In the genomic region with DNA sequence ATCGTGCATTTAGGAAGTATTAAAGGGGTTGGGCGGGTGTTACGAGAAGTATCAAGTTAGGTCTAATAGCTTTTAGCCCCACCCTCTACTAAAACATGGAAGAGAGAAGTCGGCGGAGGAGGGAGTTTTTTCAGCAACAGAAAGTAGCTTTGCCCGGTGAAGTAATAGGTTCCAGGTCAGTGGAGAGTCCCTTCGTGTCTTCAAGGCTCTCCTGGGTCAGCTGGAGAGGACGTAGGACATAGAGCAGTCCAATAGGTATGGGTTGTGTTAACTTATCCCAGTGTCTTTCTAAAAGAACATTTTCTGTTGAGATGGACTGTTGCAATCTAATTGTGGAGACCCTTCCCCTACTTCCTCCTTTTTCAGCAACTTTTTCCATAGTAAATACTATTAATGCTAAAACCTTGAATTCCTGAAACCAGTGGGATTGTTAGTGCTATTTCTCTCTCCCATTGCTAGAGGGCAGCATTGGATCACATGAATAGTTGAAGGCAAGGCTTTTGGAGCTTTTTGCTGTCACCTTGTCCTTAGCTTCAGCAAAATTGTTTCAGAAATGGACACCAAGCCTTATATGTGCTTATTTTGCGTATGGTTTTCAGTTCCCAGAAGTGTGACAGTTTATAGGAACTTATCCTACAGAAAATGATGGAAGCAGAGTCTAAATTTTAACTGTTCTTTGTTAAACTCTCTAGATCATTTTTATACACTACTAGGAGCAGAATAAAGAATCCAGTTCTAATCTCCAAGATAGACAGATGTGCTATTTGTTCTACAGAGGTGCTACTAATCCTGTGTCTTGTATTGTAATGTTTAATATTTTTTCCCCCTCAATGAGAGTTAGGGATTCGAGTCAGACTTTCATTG, we compare ENCODE assay signal across 8 cellular contexts. TPM values are rescaled to one million over a fixed set of nuclear protein-coding genes. Genes with fewer than 3 reads are reported as not detected.
A peak's percentile ranks its signal among the peaks of the same experiment; 100 is the strongest.
DNase-seq lines count a peak whose midpoint lies in the region; ATAC-seq, FAIRE-seq and TF ChIP-seq lines count a peak whose summit lies in the region.

No MANE protein-coding gene starts in this region.

- TF ChIP-seq CTCF in breast epithelium (IDR thresholded peaks at IDR 0.05): peak in 2 of 3 donors; percentile 21 to 50
- peak; percentile 50 for TF ChIP-seq CTCF in lower lobe of right lung (IDR thresholded peaks at IDR 0.05)

- H3K36me3 Mint-ChIP-seq in stimulated activated effector memory CD8-positive, alpha-beta T cell treated with anti-CD3 and anti-CD28 coated beads, Interleukin-12 subunit alpha, Interleukin-12 subunit beta, amount 100 ng/mL, for 72 hours: peaks cover 41% of the 10 kb centered on the region

- intact Hi-C loops in breast epithelium (cut with DNase I; ENCODE audit: low total_unique reads): no loop called here
- intact Hi-C loops in lower lobe of right lung (cut with DNase I): no loop called here

- H3K4me1 Mint-ChIP-seq in stimulated activated effector memory CD8-positive, alpha-beta T cell treated with anti-CD3 and anti-CD28 coated beads, Interleukin-12 subunit alpha, Interleukin-12 subunit beta, amount 100 ng/mL, for 72 hours: no peaks in the 10 kb centered on the region

- H3K4me1 ChIP-seq in breast epithelium (no peaks in the 10 kb centered on the region), lower lobe of right lung (no peaks in the 10 kb centered on the region)

- DNase-seq in Ammon's horn (ENCODE audit: low spot score) (peak; percentile 79), GM19239 (ENCODE audit: insufficient read length, low spot score) (no peak), NCI-H460 (ENCODE audit: extremely low read depth, low read depth) (peak; percentile 66), breast epithelium (ENCODE audit: low spot score in 2 of 2) (no peak), lower lobe of right lung (no peak)
- DNase-seq in stimulated activated effector memory CD8-positive, alpha-beta T cell treated with anti-CD3 and anti-CD28 coated beads, Interleukin-12 subunit alpha, Interleukin-12 subunit beta, amount 100 ng/mL, for 72 hours (ENCODE audit: low spot score in 2 of 2): no peak
- no peak for DNase-seq in activated CD4-positive, alpha-beta T cell treated with anti-CD3 and anti-CD28 coated beads for 48 hours

- H3K27me3 ChIP-seq in breast epithelium (no peaks in the 10 kb centered on the region), lower lobe of right lung (ENCODE audit: low read depth) (no peaks in the 10 kb centered on the region)

- ATAC-seq in lower lobe of right lung: peak in 1 of 2 donors; percentile 36
- ATAC-seq in HG03460 (IDR thresholded peaks at IDR 0.05; ENCODE audit: unreplicated experiment): no peak
- no peak for ATAC-seq in stimulated activated effector memory CD8-positive, alpha-beta T cell treated with anti-CD3 and anti-CD28 coated beads, Interleukin-12 subunit alpha, Interleukin-12 subunit beta, amount 100 ng/mL, for 72 hours

- no peaks in the 10 kb centered on the region for H3K9me3 Mint-ChIP-seq in stimulated activated effector memory CD8-positive, alpha-beta T cell treated with anti-CD3 and anti-CD28 coated beads, Interleukin-12 subunit alpha, Interleukin-12 subunit beta, amount 100 ng/mL, for 72 hours

- H3K27ac ChIP-seq in breast epithelium (no peak overlapping the region), lower lobe of right lung (no peak overlapping the region)

- no peaks in the 10 kb centered on the region for H3K36me3 ChIP-seq in breast epithelium
- peaks cover 32% of the 10 kb centered on the region for H3K36me3 ChIP-seq in lower lobe of right lung

- H3K27ac Mint-ChIP-seq in stimulated activated effector memory CD8-positive, alpha-beta T cell treated with anti-CD3 and anti-CD28 coated beads, Interleukin-12 subunit alpha, Interleukin-12 subunit beta, amount 100 ng/mL, for 72 hours: no peak overlapping the region

- FAIRE-seq in GM19239 (lab: Jason Lieb, UNC): peak; percentile 70

- H3K4me3 ChIP-seq in breast epithelium (no peak overlapping the region), lower lobe of right lung (no peak overlapping the region)

- H3K4me3 Mint-ChIP-seq in stimulated activated effector memory CD8-positive, alpha-beta T cell treated with anti-CD3 and anti-CD28 coated beads, Interleukin-12 subunit alpha, Interleukin-12 subunit beta, amount 100 ng/mL, for 72 hours: no peak overlapping the region

- no peaks in the 10 kb centered on the region for H3K9me3 ChIP-seq in breast epithelium
- H3K9me3 ChIP-seq in lower lobe of right lung: no peaks in the 10 kb centered on the region

- TF ChIP-seq POLR2A in breast epithelium (IDR thresholded peaks at IDR 0.05): no peak

RNA-seq across cellular contexts. Expression of a gene that starts 38.4 kb away (rescaled TPM):
- total RNA-seq in NCI-H460 (2014; rRNA removed; shearing (Covaris generic)): 70.6 and 71.0 TPM in 2 replicates
- 66.3 and 89.5 TPM in 2 replicates for polyA plus RNA-seq in NCI-H460 (2014; cell fraction: nucleus; rRNA removed)
- total RNA-seq in breast epithelium: 10 to 100 TPM; 30.6 to 47.2 (median 46.4) TPM
- total RNA-seq in lower lobe of right lung: 30.0 TPM

RNA-seq across cellular contexts. Expression of a gene that starts 38.9 kb away (rescaled TPM):
- 11.5 and 12.7 TPM in 2 replicates for total RNA-seq in NCI-H460 (2014; rRNA removed; shearing (Covaris generic))
- 8.8 and 16.9 TPM in 2 replicates for polyA plus RNA-seq in NCI-H460 (2014; cell fraction: nucleus; rRNA removed)
- total RNA-seq in breast epithelium (10 to 100 TPM; 19.4 to 34.5 (median 24.9) TPM), lower lobe of right lung (15.2 TPM)

Comparison
In these comparisons a context has a peak if more than half of its experiments do, and no peak if none do; other contexts are left out.
1. DNase-seq: peak in Ammon's horn (single experiment) and NCI-H460 (single experiment); none in GM19239 (single experiment), breast epithelium (0 of 2), lower lobe of right lung (single experiment), stimulated activated effector memory CD8-positive, alpha-beta T cell treated with anti-CD3 and anti-CD28 coated beads, Interleukin-12 subunit alpha, Interleukin-12 subunit beta, amount 100 ng/mL, for 72 hours (0 of 2) and activated CD4-positive, alpha-beta T cell treated with anti-CD3 and anti-CD28 coated beads for 48 hours (single experiment).